Comparison of ENCODE assay signal across 29 cellular contexts in genomic region chr18:5720132-5720531, GRCh38.
"Had no signal": no experiment of that assay in that cellular context is flagged by ENCODE, and none has a peak within 500 bp of the region (broad histone marks: within the 10 kb centered on the region; RNA-seq: fewer than 3 reads in every experiment).

No MANE protein-coding gene starts in this region.

- DNase-seq: activated CD4-positive, alpha-beta memory T cell treated with anti-CD3 and anti-CD28 coated beads for 36 hours; activated CD4-positive, alpha-beta T cell treated with anti-CD3 and anti-CD28 coated beads, Interleukin-2, amount 10 ng/mL, durations not matched to agents 24 days and 14 days; activated CD4-positive, CD25-positive, alpha-beta regulatory T cell treated with anti-CD3 and anti-CD28 coated beads, Interleukin-2, amount 50 U/mL, for 72 hours; activated CD8-positive, alpha-beta memory T cell treated with anti-CD3 and anti-CD28 coated beads, Interleukin-2, amount 50 U/mL, for 48 hours; activated naive CD8-positive, alpha-beta T cell treated with anti-CD3 and anti-CD28 coated beads, Interleukin-2, amount 50 U/mL, for 24 hours; activated T-cell treated with anti-CD3 and anti-CD28 coated beads, Interleukin-2, amount 50 U/mL, for 4 hours; amygdala; caudate nucleus; endodermal cell; foreskin fibroblast; head of caudate nucleus; hippocampal formation; left cardiac atrium; naive thymus-derived CD4-positive, alpha-beta T cell; nucleus accumbens; pancreas; psoas muscle; stimulated activated CD4-positive, alpha-beta T cell treated with anti-CD3 and anti-CD28 coated beads, Interleukin-1b, Interleukin-23, amount 100 ng/mL, for 48 hours; stimulated activated CD4-positive, alpha-beta T cell treated with anti-CD3 and anti-CD28 coated beads, Interleukin-4, amount 100 ng/mL, for 4 hours; stimulated activated CD8-positive, alpha-beta memory T cell treated with anti-CD3 and anti-CD28 coated beads, Interleukin-4, amount 100 ng/mL, for 48 hours; stimulated activated naive CD8-positive, alpha-beta T cell treated with anti-CD3 and anti-CD28 coated beads, Interleukin-15, amount 100 ng/mL, for 72 hours; substantia nigra; T1000; thyroid gland; upper lobe of right lung had no signal

- H3K4me3 ChIP-seq: pancreas, psoas muscle, smooth muscle cell, thyroid gland, upper lobe of right lung had no signal

- ATAC-seq: activated naive CD8-positive, alpha-beta T cell treated with anti-CD3 and anti-CD28 coated beads, Interleukin-2, amount 50 U/mL, for 24 hours; activated T-cell treated with anti-CD3 and anti-CD28 coated beads, Interleukin-2, amount 50 U/mL, for 4 hours; esophagus mucosa; left cardiac atrium; naive thymus-derived CD4-positive, alpha-beta T cell; pancreas; psoas muscle; stimulated activated memory B cell treated with anti-CD40 and anti-IgM and Interleukin-4, amounts not matched to agents 10 μg/mL and 1 μg/mL and 100 μg/mL, for 72 hours; stimulated activated naive CD8-positive, alpha-beta T cell treated with anti-CD3 and anti-CD28 coated beads, Interleukin-15, amount 100 ng/mL, for 72 hours; upper lobe of right lung had no signal

- H3K4me1 ChIP-seq: pancreas, psoas muscle, thyroid gland, upper lobe of right lung had no signal

- H3K27ac ChIP-seq: pancreas, psoas muscle, thyroid gland, upper lobe of right lung had no signal

- FAIRE-seq: keratinocyte, pancreas had no signal

- H3K36me3 ChIP-seq: pancreas, thyroid gland, upper lobe of right lung had no signal

- H3K9me3 ChIP-seq: pancreas, psoas muscle, thyroid gland, upper lobe of right lung had no signal

- H3K27me3 ChIP-seq: pancreas, thyroid gland, upper lobe of right lung had no signal
